In genomic region chr3:35773398-35773797, GRCh38 we compare ENCODE assay signal across 21 cellular contexts.
"Had no signal": no experiment of that assay in that cellular context is flagged by ENCODE, and none has a peak within 500 bp of the region (broad histone marks: within the 10 kb centered on the region; RNA-seq: fewer than 3 reads in every experiment).

No MANE protein-coding gene starts in this region.

- H3K4me3 Mint-ChIP-seq: activated CD8-positive, alpha-beta T cell treated with anti-CD3 and anti-CD28 coated beads, Interleukin-2, amount 10 ng/mL, durations not matched to agents 7 days and 5 days; activated naive CD8-positive, alpha-beta T cell treated with anti-CD3 and anti-CD28 coated beads, Interleukin-2, amount 10 ng/mL, durations not matched to agents 7 days and 5 days; T-helper 1 cell treated with Interleukin-12 subunit alpha and Interleukin-12 subunit beta and Interleukin-4 antibody, amounts not matched to agents 30 μg/mL and 1 μg/mL, for 36 hours had no signal

- H3K9me3 Mint-ChIP-seq: activated naive CD8-positive, alpha-beta T cell treated with anti-CD3 and anti-CD28 coated beads, Interleukin-2, amount 10 ng/mL, durations not matched to agents 7 days and 5 days; T-helper 1 cell treated with Interleukin-12 subunit alpha and Interleukin-12 subunit beta and Interleukin-4 antibody, amounts not matched to agents 30 μg/mL and 1 μg/mL, for 36 hours had no signal

- ATAC-seq: activated CD4-positive, CD25-positive, alpha-beta regulatory T cell treated with anti-CD3 and anti-CD28 coated beads, Interleukin-2, amount 50 U/mL, for 24 hours; activated CD8-positive, alpha-beta T cell treated with anti-CD3 and anti-CD28 coated beads, Interleukin-2, amount 10 ng/mL, durations not matched to agents 7 days and 5 days; Panc1 had no signal

- H3K36me3 ChIP-seq: adrenal gland, breast epithelium, colonic mucosa, MG63 had no signal

- H3K4me1 ChIP-seq: adrenal gland, breast epithelium, colonic mucosa had no signal

- H3K9me3 ChIP-seq: adrenal gland, breast epithelium, colonic mucosa, MG63 had no signal

- H3K4me3 ChIP-seq: adrenal gland, breast epithelium, colonic mucosa, MG63 had no signal

- H3K27me3 Mint-ChIP-seq: activated naive CD8-positive, alpha-beta T cell treated with anti-CD3 and anti-CD28 coated beads, Interleukin-2, amount 10 ng/mL, durations not matched to agents 7 days and 5 days had no signal

- H3K36me3 Mint-ChIP-seq: activated naive CD8-positive, alpha-beta T cell treated with anti-CD3 and anti-CD28 coated beads, Interleukin-2, amount 10 ng/mL, durations not matched to agents 7 days and 5 days had no signal

- H3K27ac ChIP-seq: adrenal gland, breast epithelium, colonic mucosa had no signal

- H3K4me1 Mint-ChIP-seq: activated naive CD8-positive, alpha-beta T cell treated with anti-CD3 and anti-CD28 coated beads, Interleukin-2, amount 10 ng/mL, durations not matched to agents 7 days and 5 days had no signal

- H3K27me3 ChIP-seq: adrenal gland, breast epithelium, colonic mucosa, MG63 had no signal

- H3K27ac Mint-ChIP-seq: activated CD8-positive, alpha-beta T cell treated with anti-CD3 and anti-CD28 coated beads, Interleukin-2, amount 10 ng/mL, durations not matched to agents 7 days and 5 days; activated naive CD8-positive, alpha-beta T cell treated with anti-CD3 and anti-CD28 coated beads, Interleukin-2, amount 10 ng/mL, durations not matched to agents 7 days and 5 days; T-helper 1 cell treated with Interleukin-12 subunit alpha and Interleukin-12 subunit beta and Interleukin-4 antibody, amounts not matched to agents 30 μg/mL and 1 μg/mL, for 36 hours had no signal

- DNase-seq: activated CD4-positive, alpha-beta T cell treated with anti-CD3 and anti-CD28 coated beads for 4 hours; activated CD8-positive, alpha-beta memory T cell treated with anti-CD3 and anti-CD28 coated beads, Interleukin-2, amount 50 U/mL, for 48 hours; activated CD8-positive, alpha-beta T cell treated with anti-CD3 and anti-CD28 coated beads, Interleukin-2, amount 10 ng/mL, durations not matched to agents 7 days and 5 days; activated naive CD4-positive, alpha-beta T cell treated with anti-CD3 and anti-CD28 coated beads, Interleukin-2, amount 50 U/mL, for 16 hours; activated naive CD8-positive, alpha-beta T cell treated with anti-CD3 and anti-CD28 coated beads, Interleukin-2, amount 10 ng/mL, durations not matched to agents 7 days and 5 days; activated T-cell treated with anti-CD3 and anti-CD28 coated beads, Interleukin-2, amount 50 U/mL, for 1 hour; adrenal gland; colonic mucosa; MG63; MV-4-11; NCI-H1092 treated with DMSO at 0.1 percent for 48 hours; NCI-H1930; NCI-H2227 treated with DMSO at 0.1 percent for 48 hours; NCI-H446 treated with DMSO at 0.1 percent for 48 hours; NCI-H524 treated with DMSO at 0.1 percent for 48 hours; NCI-H748 treated with DMSO at 0.1 percent for 48 hours; OCI-M1 had no signal
